Comparison of ENCODE assay signal across 1 cellular context in the genomic region with DNA sequence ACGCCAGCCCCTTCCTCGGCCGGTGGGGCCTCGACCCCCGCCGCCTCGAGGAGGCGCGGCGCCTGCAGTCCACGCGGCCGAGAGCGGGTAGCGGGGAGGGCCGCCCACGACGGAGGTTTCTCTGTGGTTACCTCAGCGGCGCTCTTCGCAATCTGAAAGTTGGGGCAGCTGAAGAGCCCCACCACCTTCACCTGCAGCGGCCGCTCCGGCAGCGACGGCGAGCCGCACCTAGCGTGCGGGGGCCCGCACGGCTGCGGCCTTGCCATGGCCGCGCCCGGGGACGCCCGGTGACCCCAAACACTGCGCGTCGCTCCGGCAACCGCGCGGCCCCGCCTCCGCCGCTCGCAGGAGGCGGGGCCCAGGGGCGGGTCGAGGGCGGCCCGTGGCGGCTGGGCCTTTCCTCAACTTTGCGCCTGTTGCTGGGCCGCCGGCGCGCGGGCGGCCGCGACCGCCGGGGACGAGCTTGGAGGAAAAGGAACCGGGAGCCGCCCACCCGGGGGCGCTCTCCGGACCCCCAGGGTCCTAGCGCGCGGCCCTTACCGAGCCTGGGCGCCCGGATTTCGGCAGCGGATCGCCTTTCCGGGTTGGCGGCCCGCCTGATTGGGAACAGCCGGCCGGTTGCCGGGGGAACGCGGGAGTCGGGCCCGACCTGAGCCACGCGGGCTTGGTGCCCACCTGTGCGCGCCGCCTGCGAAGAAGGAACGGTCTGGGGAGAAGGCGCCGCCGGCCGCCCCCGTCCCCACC.
TF ChIP-seq lines count a peak whose summit lies in the region.

A gene (minus strand): TSS at position 304 of the 744 bp plus-strand sequence. CDS start 38 bp downstream, at position 266.
A gene with protein sequence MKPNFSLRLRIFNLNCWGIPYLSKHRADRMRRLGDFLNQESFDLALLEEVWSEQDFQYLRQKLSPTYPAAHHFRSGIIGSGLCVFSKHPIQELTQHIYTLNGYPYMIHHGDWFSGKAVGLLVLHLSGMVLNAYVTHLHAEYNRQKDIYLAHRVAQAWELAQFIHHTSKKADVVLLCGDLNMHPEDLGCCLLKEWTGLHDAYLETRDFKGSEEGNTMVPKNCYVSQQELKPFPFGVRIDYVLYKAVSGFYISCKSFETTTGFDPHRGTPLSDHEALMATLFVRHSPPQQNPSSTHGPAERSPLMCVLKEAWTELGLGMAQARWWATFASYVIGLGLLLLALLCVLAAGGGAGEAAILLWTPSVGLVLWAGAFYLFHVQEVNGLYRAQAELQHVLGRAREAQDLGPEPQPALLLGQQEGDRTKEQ (plus strand): TSS at position 400 of the 744 bp plus-strand sequence. CDS start 398 bp downstream, outside the sequence.

TF ChIP-seq in HepG2, 621 proteins besides CTCF, POLR2A, EP300 and RAD21 (continued from another document and continues in another):
- TF ChIP-seq, protein P1, sequence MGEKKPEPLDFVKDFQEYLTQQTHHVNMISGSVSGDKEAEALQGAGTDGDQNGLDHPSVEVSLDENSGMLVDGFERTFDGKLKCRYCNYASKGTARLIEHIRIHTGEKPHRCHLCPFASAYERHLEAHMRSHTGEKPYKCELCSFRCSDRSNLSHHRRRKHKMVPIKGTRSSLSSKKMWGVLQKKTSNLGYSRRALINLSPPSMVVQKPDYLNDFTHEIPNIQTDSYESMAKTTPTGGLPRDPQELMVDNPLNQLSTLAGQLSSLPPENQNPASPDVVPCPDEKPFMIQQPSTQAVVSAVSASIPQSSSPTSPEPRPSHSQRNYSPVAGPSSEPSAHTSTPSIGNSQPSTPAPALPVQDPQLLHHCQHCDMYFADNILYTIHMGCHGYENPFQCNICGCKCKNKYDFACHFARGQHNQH (CRISPR knock-in tag; IDR thresholded peaks at IDR 0.05) = peak; percentile 68; the same call in 1 of the 2 replicates
- 0 out of 2 replicates have a peak, but pooled peaks have one; percentile 9 for TF ChIP-seq HCFC1 (IDR thresholded peaks at IDR 0.05; ENCODE audit: low read depth, low read length)
- peak; percentile 59; the same call in 1 of the 2 replicates for TF ChIP-seq GTF3A (CRISPR knock-in tag; conservative IDR thresholded peaks at IDR 0.05)
- TF ChIP-seq CBX5 (CRISPR knock-in tag; IDR thresholded peaks at IDR 0.05; ENCODE audit: borderline replicate concordance) = peak; percentile 18; the same call in 1 of the 2 replicates
- peak; percentile 63; the same call in 1 of the 2 replicates for TF ChIP-seq ATF7-NPFF (CRISPR knock-in tag; IDR thresholded peaks at IDR 0.05; ENCODE audit: low read depth)
- TF ChIP-seq ELF1 (CRISPR knock-in tag; IDR thresholded peaks at IDR 0.05) = peak; percentile 63; the same call in 1 of the 2 replicates
- TF ChIP-seq ERF (CRISPR knock-in tag; IDR thresholded peaks at IDR 0.05) = 0 out of 2 replicates have a peak, but pooled peaks have one; percentile 38
- TF ChIP-seq, protein P2, sequence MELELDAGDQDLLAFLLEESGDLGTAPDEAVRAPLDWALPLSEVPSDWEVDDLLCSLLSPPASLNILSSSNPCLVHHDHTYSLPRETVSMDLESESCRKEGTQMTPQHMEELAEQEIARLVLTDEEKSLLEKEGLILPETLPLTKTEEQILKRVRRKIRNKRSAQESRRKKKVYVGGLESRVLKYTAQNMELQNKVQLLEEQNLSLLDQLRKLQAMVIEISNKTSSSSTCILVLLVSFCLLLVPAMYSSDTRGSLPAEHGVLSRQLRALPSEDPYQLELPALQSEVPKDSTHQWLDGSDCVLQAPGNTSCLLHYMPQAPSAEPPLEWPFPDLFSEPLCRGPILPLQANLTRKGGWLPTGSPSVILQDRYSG (CRISPR knock-in tag; IDR thresholded peaks at IDR 0.05) = 0 out of 2 replicates have a peak, but pooled peaks have one; percentile 56
- 0 out of 2 replicates have a peak, but pooled peaks have one; percentile 17 for TF ChIP-seq ZNF616 (CRISPR knock-in tag; IDR thresholded peaks at IDR 0.05; ENCODE audit: low read depth)
- no peak for TF ChIP-seq ZNF205 (CRISPR knock-in tag; IDR thresholded peaks at IDR 0.05)
- TF ChIP-seq, protein P3, sequence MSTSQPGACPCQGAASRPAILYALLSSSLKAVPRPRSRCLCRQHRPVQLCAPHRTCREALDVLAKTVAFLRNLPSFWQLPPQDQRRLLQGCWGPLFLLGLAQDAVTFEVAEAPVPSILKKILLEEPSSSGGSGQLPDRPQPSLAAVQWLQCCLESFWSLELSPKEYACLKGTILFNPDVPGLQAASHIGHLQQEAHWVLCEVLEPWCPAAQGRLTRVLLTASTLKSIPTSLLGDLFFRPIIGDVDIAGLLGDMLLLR (CRISPR knock-in tag; IDR thresholded peaks at IDR 0.05) = peak; percentile 56; the same call in 1 of the 2 replicates
- TF ChIP-seq, protein P4, sequence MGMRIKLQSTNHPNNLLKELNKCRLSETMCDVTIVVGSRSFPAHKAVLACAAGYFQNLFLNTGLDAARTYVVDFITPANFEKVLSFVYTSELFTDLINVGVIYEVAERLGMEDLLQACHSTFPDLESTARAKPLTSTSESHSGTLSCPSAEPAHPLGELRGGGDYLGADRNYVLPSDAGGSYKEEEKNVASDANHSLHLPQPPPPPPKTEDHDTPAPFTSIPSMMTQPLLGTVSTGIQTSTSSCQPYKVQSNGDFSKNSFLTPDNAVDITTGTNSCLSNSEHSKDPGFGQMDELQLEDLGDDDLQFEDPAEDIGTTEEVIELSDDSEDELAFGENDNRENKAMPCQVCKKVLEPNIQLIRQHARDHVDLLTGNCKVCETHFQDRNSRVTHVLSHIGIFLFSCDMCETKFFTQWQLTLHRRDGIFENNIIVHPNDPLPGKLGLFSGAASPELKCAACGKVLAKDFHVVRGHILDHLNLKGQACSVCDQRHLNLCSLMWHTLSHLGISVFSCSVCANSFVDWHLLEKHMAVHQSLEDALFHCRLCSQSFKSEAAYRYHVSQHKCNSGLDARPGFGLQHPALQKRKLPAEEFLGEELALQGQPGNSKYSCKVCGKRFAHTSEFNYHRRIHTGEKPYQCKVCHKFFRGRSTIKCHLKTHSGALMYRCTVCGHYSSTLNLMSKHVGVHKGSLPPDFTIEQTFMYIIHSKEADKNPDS (CRISPR knock-in tag; IDR thresholded peaks at IDR 0.05) = peak; percentile 39; the same call in 1 of the 2 replicates
- peak; percentile 93; the same call in 2 of the 3 replicates for TF ChIP-seq MXI1 (IDR thresholded peaks at IDR 0.05; ENCODE audit: borderline replicate concordance, low read depth, low read length)
- TF ChIP-seq, protein P5, sequence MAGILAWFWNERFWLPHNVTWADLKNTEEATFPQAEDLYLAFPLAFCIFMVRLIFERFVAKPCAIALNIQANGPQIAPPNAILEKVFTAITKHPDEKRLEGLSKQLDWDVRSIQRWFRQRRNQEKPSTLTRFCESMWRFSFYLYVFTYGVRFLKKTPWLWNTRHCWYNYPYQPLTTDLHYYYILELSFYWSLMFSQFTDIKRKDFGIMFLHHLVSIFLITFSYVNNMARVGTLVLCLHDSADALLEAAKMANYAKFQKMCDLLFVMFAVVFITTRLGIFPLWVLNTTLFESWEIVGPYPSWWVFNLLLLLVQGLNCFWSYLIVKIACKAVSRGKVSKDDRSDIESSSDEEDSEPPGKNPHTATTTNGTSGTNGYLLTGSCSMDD (CRISPR knock-in tag; IDR thresholded peaks at IDR 0.05) = 0 out of 2 replicates have a peak, but pooled peaks have one; percentile 64
- TF ChIP-seq ZNF350 (CRISPR knock-in tag; IDR thresholded peaks at IDR 0.05; ENCODE audit: borderline replicate concordance, low read depth) = peak; percentile 40; the same call in 1 of the 2 replicates
- TF ChIP-seq MED13 (CRISPR knock-in tag; IDR thresholded peaks at IDR 0.05) = 0 out of 2 replicates have a peak, but pooled peaks have one; percentile 55
- TF ChIP-seq, protein P6, sequence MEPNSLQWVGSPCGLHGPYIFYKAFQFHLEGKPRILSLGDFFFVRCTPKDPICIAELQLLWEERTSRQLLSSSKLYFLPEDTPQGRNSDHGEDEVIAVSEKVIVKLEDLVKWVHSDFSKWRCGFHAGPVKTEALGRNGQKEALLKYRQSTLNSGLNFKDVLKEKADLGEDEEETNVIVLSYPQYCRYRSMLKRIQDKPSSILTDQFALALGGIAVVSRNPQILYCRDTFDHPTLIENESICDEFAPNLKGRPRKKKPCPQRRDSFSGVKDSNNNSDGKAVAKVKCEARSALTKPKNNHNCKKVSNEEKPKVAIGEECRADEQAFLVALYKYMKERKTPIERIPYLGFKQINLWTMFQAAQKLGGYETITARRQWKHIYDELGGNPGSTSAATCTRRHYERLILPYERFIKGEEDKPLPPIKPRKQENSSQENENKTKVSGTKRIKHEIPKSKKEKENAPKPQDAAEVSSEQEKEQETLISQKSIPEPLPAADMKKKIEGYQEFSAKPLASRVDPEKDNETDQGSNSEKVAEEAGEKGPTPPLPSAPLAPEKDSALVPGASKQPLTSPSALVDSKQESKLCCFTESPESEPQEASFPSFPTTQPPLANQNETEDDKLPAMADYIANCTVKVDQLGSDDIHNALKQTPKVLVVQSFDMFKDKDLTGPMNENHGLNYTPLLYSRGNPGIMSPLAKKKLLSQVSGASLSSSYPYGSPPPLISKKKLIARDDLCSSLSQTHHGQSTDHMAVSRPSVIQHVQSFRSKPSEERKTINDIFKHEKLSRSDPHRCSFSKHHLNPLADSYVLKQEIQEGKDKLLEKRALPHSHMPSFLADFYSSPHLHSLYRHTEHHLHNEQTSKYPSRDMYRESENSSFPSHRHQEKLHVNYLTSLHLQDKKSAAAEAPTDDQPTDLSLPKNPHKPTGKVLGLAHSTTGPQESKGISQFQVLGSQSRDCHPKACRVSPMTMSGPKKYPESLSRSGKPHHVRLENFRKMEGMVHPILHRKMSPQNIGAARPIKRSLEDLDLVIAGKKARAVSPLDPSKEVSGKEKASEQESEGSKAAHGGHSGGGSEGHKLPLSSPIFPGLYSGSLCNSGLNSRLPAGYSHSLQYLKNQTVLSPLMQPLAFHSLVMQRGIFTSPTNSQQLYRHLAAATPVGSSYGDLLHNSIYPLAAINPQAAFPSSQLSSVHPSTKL (CRISPR knock-in tag; IDR thresholded peaks at IDR 0.05) = peak; percentile 22; the same call in 1 of the 2 replicates
- TF ChIP-seq, protein P7, sequence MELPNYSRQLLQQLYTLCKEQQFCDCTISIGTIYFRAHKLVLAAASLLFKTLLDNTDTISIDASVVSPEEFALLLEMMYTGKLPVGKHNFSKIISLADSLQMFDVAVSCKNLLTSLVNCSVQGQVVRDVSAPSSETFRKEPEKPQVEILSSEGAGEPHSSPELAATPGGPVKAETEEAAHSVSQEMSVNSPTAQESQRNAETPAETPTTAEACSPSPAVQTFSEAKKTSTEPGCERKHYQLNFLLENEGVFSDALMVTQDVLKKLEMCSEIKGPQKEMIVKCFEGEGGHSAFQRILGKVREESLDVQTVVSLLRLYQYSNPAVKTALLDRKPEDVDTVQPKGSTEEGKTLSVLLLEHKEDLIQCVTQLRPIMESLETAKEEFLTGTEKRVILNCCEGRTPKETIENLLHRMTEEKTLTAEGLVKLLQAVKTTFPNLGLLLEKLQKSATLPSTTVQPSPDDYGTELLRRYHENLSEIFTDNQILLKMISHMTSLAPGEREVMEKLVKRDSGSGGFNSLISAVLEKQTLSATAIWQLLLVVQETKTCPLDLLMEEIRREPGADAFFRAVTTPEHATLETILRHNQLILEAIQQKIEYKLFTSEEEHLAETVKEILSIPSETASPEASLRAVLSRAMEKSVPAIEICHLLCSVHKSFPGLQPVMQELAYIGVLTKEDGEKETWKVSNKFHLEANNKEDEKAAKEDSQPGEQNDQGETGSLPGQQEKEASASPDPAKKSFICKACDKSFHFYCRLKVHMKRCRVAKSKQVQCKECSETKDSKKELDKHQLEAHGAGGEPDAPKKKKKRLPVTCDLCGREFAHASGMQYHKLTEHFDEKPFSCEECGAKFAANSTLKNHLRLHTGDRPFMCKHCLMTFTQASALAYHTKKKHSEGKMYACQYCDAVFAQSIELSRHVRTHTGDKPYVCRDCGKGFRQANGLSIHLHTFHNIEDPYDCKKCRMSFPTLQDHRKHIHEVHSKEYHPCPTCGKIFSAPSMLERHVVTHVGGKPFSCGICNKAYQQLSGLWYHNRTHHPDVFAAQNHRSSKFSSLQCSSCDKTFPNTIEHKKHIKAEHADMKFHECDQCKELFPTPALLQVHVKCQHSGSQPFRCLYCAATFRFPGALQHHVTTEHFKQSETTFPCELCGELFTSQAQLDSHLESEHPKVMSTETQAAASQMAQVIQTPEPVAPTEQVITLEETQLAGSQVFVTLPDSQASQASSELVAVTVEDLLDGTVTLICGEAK (IDR thresholded peaks at IDR 0.05) = no peak
- TF ChIP-seq, protein P7 (CRISPR knock-in tag; IDR thresholded peaks at IDR 0.05) = peak; percentile 50; the same call in 1 of the 2 replicates
- TF ChIP-seq, protein P8, sequence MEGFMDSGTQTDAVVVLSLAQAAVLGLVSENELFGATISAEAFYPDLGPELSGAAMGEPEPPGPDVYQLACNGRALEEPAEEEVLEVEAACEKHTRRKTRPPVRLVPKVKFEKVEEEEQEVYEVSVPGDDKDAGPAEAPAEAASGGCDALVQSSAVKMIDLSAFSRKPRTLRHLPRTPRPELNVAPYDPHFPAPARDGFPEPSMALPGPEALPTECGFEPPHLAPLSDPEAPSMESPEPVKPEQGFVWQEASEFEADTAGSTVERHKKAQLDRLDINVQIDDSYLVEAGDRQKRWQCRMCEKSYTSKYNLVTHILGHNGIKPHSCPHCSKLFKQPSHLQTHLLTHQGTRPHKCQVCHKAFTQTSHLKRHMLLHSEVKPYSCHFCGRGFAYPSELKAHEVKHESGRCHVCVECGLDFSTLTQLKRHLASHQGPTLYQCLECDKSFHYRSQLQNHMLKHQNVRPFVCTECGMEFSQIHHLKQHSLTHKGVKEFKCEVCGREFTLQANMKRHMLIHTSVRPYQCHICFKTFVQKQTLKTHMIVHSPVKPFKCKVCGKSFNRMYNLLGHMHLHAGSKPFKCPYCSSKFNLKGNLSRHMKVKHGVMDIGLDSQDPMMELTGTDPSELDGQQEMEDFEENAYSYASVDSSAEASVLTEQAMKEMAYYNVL (CRISPR knock-in tag; IDR thresholded peaks at IDR 0.05; ENCODE audit: borderline replicate concordance) = no peak
- TF ChIP-seq ZNF274 (CRISPR knock-in tag; IDR thresholded peaks at IDR 0.05) = peak; percentile 27; the same call in 1 of the 2 replicates
